In the genomic region with DNA sequence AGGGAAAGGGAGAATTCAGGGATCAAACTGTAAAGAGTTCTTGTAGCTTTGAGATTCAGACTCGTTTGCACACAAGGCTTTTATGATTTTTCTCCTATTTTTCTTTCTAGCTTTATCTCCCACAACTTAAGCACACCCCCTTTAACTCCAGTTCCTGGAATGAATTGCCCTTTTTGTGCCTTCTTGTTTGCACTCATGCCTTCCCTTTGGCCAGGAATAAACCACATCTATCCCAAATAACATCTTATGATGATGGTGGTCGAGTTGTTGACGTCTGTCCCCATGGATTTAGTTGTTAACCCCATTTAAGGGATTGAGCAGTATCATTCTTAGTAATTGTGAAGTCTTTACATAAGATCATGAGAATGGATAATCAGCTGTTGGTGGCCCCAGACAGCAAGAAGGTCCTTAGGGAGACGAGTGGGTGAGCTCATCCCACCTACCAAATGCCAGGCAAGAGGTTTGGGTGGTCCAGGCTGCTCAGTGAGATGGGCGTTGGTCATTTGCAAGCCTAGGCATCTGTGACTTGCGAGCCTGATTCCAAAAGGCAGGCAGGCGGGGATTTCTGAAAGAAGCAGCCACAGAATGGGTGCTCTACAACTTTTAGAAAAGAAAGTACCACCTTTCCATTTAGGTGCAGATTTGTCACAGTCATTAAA, we compare ENCODE assay signal across 7 cellular contexts. TPM values are rescaled to one million over a fixed set of nuclear protein-coding genes. Genes with fewer than 3 reads are reported as not detected.
DNase-seq lines count a peak whose midpoint lies in the region; ATAC-seq and TF ChIP-seq lines count a peak whose summit lies in the region.

No MANE protein-coding gene starts in this region.

- TF ChIP-seq CTCF in WTC11 (IDR thresholded peaks at IDR 0.05) = no peak
- no peak for TF ChIP-seq CTCF in hepatocyte (IDR thresholded peaks at IDR 0.05; ENCODE audit: poor library complexity)

- H4K20me1 ChIP-seq in hepatocyte (ENCODE audit: insufficient read depth, poor library complexity, severe bottlenecking) = peaks cover 41% of the 10 kb centered on the region

- H3K27me3 ChIP-seq in HAP-1 (ENCODE audit: low read depth) (no peaks in the 10 kb centered on the region), hepatocyte (no peaks in the 10 kb centered on the region)

- H3K36me3 Mint-ChIP-seq in WTC11 = peaks cover 3% of the 10 kb centered on the region; the same call in 1 of the 2 replicates
- H3K36me3 Mint-ChIP-seq in stimulated activated naive B cell treated with anti-CD40 and anti-IgM and Interleukin-4, amounts not matched to agents 10 μg/mL and 1 μg/mL and 100 μg/mL, for 72 hours = peaks cover 3 to 19% of the 10 kb centered on the region in 2 donors

- H3K36me3 ChIP-seq in HAP-1 (replicated peaks) (peaks cover 11% of the 10 kb centered on the region), hepatocyte (replicated peaks; ENCODE audit: insufficient read depth, low read depth) (no peaks in the 10 kb centered on the region)

- peak overlapping the region; percentile 89 for H3K4me3 Mint-ChIP-seq in WTC11
- peak overlapping the region; percentile 71 to 80 for H3K4me3 Mint-ChIP-seq in stimulated activated naive B cell treated with anti-CD40 and anti-IgM and Interleukin-4, amounts not matched to agents 10 μg/mL and 1 μg/mL and 100 μg/mL, for 72 hours

- WGBS in hepatocyte (ENCODE audit: low lambda C conversion rate, missing lambda C conversion rate) = 65% methylated on average over 7 of the region's 7 CpGs

- no peak overlapping the region for H3K27ac Mint-ChIP-seq in WTC11
- H3K27ac Mint-ChIP-seq in stimulated activated naive B cell treated with anti-CD40 and anti-IgM and Interleukin-4, amounts not matched to agents 10 μg/mL and 1 μg/mL and 100 μg/mL, for 72 hours = no peak overlapping the region

- H2AFZ ChIP-seq in hepatocyte = no peak overlapping the region

- H3K9me2 ChIP-seq in hepatocyte (replicated peaks; ENCODE audit: insufficient read depth) = no peaks in the 10 kb centered on the region

- H3K9me3 ChIP-seq in HAP-1 (no peaks in the 10 kb centered on the region), hepatocyte (ENCODE audit: low read depth) (no peaks in the 10 kb centered on the region)

- DNase-seq in HAP-1 (ENCODE audit: low spot score in 2 of 2) (no peak), WTC11 (ENCODE audit: low spot score) (no peak), hepatocyte (ENCODE audit: low spot score) (no peak), LoVo (ENCODE audit: low spot score) (no peak), Kasumi-1 (lab: John Stamatoyannopoulos, UW) (no peak), amniotic stem cell (lab: John Stamatoyannopoulos, UW) (no peak)
- DNase-seq in stimulated activated naive B cell treated with anti-CD40 and anti-IgM and Interleukin-4, amounts not matched to agents 10 μg/mL and 1 μg/mL and 100 μg/mL, for 72 hours = no peak

- peaks cover 5% of the 10 kb centered on the region; the same call in 1 of the 2 replicates for H3K9me3 Mint-ChIP-seq in WTC11
- H3K9me3 Mint-ChIP-seq in stimulated activated naive B cell treated with anti-CD40 and anti-IgM and Interleukin-4, amounts not matched to agents 10 μg/mL and 1 μg/mL and 100 μg/mL, for 72 hours = peaks cover 0 to 2% of the 10 kb centered on the region in 2 donors

- H3K4me1 Mint-ChIP-seq in WTC11 = peaks cover 45% of the 10 kb centered on the region
- peaks cover 32 to 43% of the 10 kb centered on the region in 2 donors for H3K4me1 Mint-ChIP-seq in stimulated activated naive B cell treated with anti-CD40 and anti-IgM and Interleukin-4, amounts not matched to agents 10 μg/mL and 1 μg/mL and 100 μg/mL, for 72 hours

- no peak for ATAC-seq in WTC11
- ATAC-seq in stimulated activated naive B cell treated with anti-CD40 and anti-IgM and Interleukin-4, amounts not matched to agents 10 μg/mL and 1 μg/mL and 100 μg/mL, for 72 hours (replicated peaks) = no peak

- H3K79me2 ChIP-seq in hepatocyte = peaks cover 63% of the 10 kb centered on the region

- POLR2A ChIA-PET in WTC11 (lab: Charles Lee) = no interaction called here

- peak overlapping the region; percentile 92 for H3K27ac ChIP-seq in hepatocyte

- H3K4me1 ChIP-seq in HAP-1 (peaks cover 41% of the 10 kb centered on the region), hepatocyte (ENCODE audit: insufficient read depth) (peaks cover 32% of the 10 kb centered on the region)

- in situ Hi-C loops in HAP-1 (cut with MboI; ENCODE audit: low sequenced_read_pairs) = no loop called here

- peak overlapping the region; percentile 66 for H3K4me3 ChIP-seq in HAP-1
- H3K4me3 ChIP-seq in hepatocyte = peak overlapping the region; percentile 63

- H3K27me3 Mint-ChIP-seq in WTC11 (ENCODE audit: low read depth) = no peaks in the 10 kb centered on the region
- no peaks in the 10 kb centered on the region for H3K27me3 Mint-ChIP-seq in stimulated activated naive B cell treated with anti-CD40 and anti-IgM and Interleukin-4, amounts not matched to agents 10 μg/mL and 1 μg/mL and 100 μg/mL, for 72 hours

- CTCF ChIA-PET in WTC11 (lab: Charles Lee) = interaction anchor here (0.8 to 3.4 kb wide), 4 partner anchors 16 to 185 kb away, joined by 3 to 16 read pairs (median 6); no protein-coding TSS in a partner anchor

- peak overlapping the region; percentile 77 for H3K4me2 ChIP-seq in hepatocyte

TF ChIP-seq in WTC11, 78 proteins besides CTCF, POLR2A, EP300 and RAD21:
- TF ChIP-seq, protein P1, sequence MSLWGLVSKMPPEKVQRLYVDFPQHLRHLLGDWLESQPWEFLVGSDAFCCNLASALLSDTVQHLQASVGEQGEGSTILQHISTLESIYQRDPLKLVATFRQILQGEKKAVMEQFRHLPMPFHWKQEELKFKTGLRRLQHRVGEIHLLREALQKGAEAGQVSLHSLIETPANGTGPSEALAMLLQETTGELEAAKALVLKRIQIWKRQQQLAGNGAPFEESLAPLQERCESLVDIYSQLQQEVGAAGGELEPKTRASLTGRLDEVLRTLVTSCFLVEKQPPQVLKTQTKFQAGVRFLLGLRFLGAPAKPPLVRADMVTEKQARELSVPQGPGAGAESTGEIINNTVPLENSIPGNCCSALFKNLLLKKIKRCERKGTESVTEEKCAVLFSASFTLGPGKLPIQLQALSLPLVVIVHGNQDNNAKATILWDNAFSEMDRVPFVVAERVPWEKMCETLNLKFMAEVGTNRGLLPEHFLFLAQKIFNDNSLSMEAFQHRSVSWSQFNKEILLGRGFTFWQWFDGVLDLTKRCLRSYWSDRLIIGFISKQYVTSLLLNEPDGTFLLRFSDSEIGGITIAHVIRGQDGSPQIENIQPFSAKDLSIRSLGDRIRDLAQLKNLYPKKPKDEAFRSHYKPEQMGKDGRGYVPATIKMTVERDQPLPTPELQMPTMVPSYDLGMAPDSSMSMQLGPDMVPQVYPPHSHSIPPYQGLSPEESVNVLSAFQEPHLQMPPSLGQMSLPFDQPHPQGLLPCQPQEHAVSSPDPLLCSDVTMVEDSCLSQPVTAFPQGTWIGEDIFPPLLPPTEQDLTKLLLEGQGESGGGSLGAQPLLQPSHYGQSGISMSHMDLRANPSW (CRISPR knock-in tag; conservative IDR thresholded peaks at IDR 0.05; ENCODE audit: low read depth) = no peak
- TF ChIP-seq JUN (CRISPR knock-in tag; IDR thresholded peaks at IDR 0.05) = no peak
- no peak for TF ChIP-seq ZNF317 (CRISPR knock-in tag; IDR thresholded peaks at IDR 0.05; ENCODE audit: borderline replicate concordance, low read depth)
- TF ChIP-seq, protein P2, sequence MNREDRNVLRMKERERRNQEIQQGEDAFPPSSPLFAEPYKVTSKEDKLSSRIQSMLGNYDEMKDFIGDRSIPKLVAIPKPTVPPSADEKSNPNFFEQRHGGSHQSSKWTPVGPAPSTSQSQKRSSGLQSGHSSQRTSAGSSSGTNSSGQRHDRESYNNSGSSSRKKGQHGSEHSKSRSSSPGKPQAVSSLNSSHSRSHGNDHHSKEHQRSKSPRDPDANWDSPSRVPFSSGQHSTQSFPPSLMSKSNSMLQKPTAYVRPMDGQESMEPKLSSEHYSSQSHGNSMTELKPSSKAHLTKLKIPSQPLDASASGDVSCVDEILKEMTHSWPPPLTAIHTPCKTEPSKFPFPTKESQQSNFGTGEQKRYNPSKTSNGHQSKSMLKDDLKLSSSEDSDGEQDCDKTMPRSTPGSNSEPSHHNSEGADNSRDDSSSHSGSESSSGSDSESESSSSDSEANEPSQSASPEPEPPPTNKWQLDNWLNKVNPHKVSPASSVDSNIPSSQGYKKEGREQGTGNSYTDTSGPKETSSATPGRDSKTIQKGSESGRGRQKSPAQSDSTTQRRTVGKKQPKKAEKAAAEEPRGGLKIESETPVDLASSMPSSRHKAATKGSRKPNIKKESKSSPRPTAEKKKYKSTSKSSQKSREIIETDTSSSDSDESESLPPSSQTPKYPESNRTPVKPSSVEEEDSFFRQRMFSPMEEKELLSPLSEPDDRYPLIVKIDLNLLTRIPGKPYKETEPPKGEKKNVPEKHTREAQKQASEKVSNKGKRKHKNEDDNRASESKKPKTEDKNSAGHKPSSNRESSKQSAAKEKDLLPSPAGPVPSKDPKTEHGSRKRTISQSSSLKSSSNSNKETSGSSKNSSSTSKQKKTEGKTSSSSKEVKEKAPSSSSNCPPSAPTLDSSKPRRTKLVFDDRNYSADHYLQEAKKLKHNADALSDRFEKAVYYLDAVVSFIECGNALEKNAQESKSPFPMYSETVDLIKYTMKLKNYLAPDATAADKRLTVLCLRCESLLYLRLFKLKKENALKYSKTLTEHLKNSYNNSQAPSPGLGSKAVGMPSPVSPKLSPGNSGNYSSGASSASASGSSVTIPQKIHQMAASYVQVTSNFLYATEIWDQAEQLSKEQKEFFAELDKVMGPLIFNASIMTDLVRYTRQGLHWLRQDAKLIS (CRISPR knock-in tag; IDR thresholded peaks at IDR 0.05; ENCODE audit: borderline replicate concordance) = no peak
- no peak for TF ChIP-seq ZNF423 (CRISPR knock-in tag; IDR thresholded peaks at IDR 0.05)
- TF ChIP-seq ZNF263 (CRISPR knock-in tag; IDR thresholded peaks at IDR 0.05; ENCODE audit: low read depth) = no peak
- no peak for TF ChIP-seq ZNF396 (CRISPR knock-in tag; IDR thresholded peaks at IDR 0.05; ENCODE audit: borderline replicate concordance)
- TF ChIP-seq RORB (CRISPR knock-in tag; IDR thresholded peaks at IDR 0.05) = no peak

RNA-seq across cellular contexts. Expression of a gene that starts 2.3 kb away (rescaled TPM):
- total RNA-seq in WTC11 (2021) (33.8 to 36.3 TPM (median 36.2 TPM) in 3 replicates), hepatocyte (47.6 TPM in 2 replicates)
- polyA plus RNA-seq in hepatocyte = 44.9 and 54.6 TPM in 2 replicates

RNA-seq across cellular contexts. Expression of a gene that starts 16.7 kb away (rescaled TPM):
- total RNA-seq in WTC11 (2021) (0.05 to 0.13 TPM (median 0.11 TPM) in 3 replicates), hepatocyte (0.28 and 0.43 TPM in 2 replicates)
- polyA plus RNA-seq in hepatocyte = 0.29 and 0.36 TPM in 2 replicates
